8 cellular contexts compared by ENCODE assay signal in genomic region chrX:80810365-80810978, GRCh38. TPM values are rescaled to one million over a fixed set of nuclear protein-coding genes. Genes with fewer than 3 reads are reported as not detected.
DNase-seq lines count a peak whose midpoint lies in the region; ATAC-seq, FAIRE-seq and TF ChIP-seq lines count a peak whose summit lies in the region.

No MANE protein-coding gene starts in this region.

- TF ChIP-seq RAD21 in H1 (IDR thresholded peaks at IDR 0.05 in 1 of 2, conservative IDR thresholded peaks at IDR 0.05 in 1 of 2; ENCODE audit: low read depth in 2 of 2, low read length in 2 of 2), result no peak

- TF ChIP-seq POLR2A in H1 (IDR thresholded peaks at IDR 0.05; ENCODE audit: control extremely low read depth in 1 of 2, low read depth in 2 of 2, low read length in 2 of 2), result no peak

- TF ChIP-seq CTCF in DOHH2 (IDR thresholded peaks at IDR 0.05; ENCODE audit: low read depth, low read length, poor library complexity, severe bottlenecking), result no peak
- no peak for TF ChIP-seq CTCF in OCI-LY1 (IDR thresholded peaks at IDR 0.05; ENCODE audit: low read length)
- no peak for TF ChIP-seq CTCF in H1 (IDR thresholded peaks at IDR 0.05; ENCODE audit: control extremely low read depth in 1 of 3, insufficient read depth in 1 of 3, low read depth in 1 of 3, low read length in 3 of 3)
- TF ChIP-seq CTCF in neural progenitor cell (IDR thresholded peaks at IDR 0.05), result no peak

- no peaks in the 10 kb centered on the region for H4K20me1 ChIP-seq in DOHH2 (ENCODE audit: control insufficient read depth, insufficient read depth, low read depth, low read length)
- no peaks in the 10 kb centered on the region for H4K20me1 ChIP-seq in OCI-LY1 (ENCODE audit: insufficient read depth, low read length)
- no peaks in the 10 kb centered on the region for H4K20me1 ChIP-seq in H1 (replicated peaks in 1 of 2; ENCODE audit: control insufficient read depth in 1 of 2, insufficient read depth in 2 of 2, low read length in 2 of 2)
- H4K20me1 ChIP-seq in neural progenitor cell (ENCODE audit: low read depth), result no peaks in the 10 kb centered on the region

- FAIRE-seq in H1 (lab: Jason Lieb, UNC), result no peak

- CTCF ChIA-PET in H1 (lab: Charles Lee; ENCODE audit: partially characterized antibody), result no interaction called here

- no peak overlapping the region for H3K14ac ChIP-seq in H1 (ENCODE audit: insufficient read length)

- H3K9ac ChIP-seq in OCI-LY1 (ENCODE audit: low read length) (peak overlapping the region; percentile 81), H1 (replicated peaks in 1 of 4; ENCODE audit: extremely low read depth in 1 of 4, low read depth in 3 of 4, low read length in 3 of 4) (peak overlapping the region in 2 of 4 experiments; percentile 68 to 85; a peak in 4 of 7 replicates), neural progenitor cell (peak overlapping the region; percentile 73)

- no peak overlapping the region for H3K23ac ChIP-seq in H1 (ENCODE audit: insufficient read length)

- H2BK20ac ChIP-seq in H1 (ENCODE audit: low read length), result no peak overlapping the region

- no peak overlapping the region for H4K8ac ChIP-seq in H1 (ENCODE audit: extremely low read depth, insufficient read depth, low read length)

- peak overlapping the region; percentile 47; the same call in 1 of the 2 replicates for H3K27ac ChIP-seq in DOHH2 (ENCODE audit: low read depth, low read length)
- H3K27ac ChIP-seq in OCI-LY1 (ENCODE audit: low read depth, low read length, poor library complexity, severe bottlenecking), result peak overlapping the region; percentile 40
- peak overlapping the region; percentile 70; the same call in 1 of the 2 replicates for H3K27ac ChIP-seq in H1 (ENCODE audit: low read depth, low read length)
- no peak overlapping the region for H3K27ac ChIP-seq in neural progenitor cell

- H3K4me3 ChIP-seq in DOHH2 (ENCODE audit: low read length) (peak overlapping the region; percentile 78), OCI-LY1 (ENCODE audit: low read depth, low read length, poor library complexity, severe bottlenecking) (peak overlapping the region; percentile 85), H1 (ENCODE audit: extremely low read depth in 1 of 4, insufficient read depth in 2 of 4, low read depth in 3 of 4, low read length in 4 of 4) (peak overlapping the region; percentile 47 to 88 (median 66)), neural progenitor cell (peak overlapping the region; percentile 76)

- H3K4me1 ChIP-seq in DOHH2 (ENCODE audit: control insufficient read depth, low read length) (peaks cover 32% of the 10 kb centered on the region), OCI-LY1 (ENCODE audit: insufficient read depth, low read length, severe bottlenecking) (peaks cover 25% of the 10 kb centered on the region), H1 (replicated peaks in 1 of 4; ENCODE audit: control insufficient read depth in 3 of 4, insufficient read depth in 4 of 4, low read length in 3 of 4) (peaks cover 0 to 3% (median 0%) of the 10 kb centered on the region in 4 experiments; a peak in 2 of 7 replicates), neural progenitor cell (peaks cover 8% of the 10 kb centered on the region)

- H2AFZ ChIP-seq in OCI-LY1 (ENCODE audit: low read length) (peak overlapping the region; percentile 80; the same call in 1 of the 2 replicates), H1 (ENCODE audit: low read length) (peak overlapping the region; percentile 70; the same call in 1 of the 2 replicates), neural progenitor cell (replicated peaks) (peak overlapping the region; percentile 93)

- H3K9me3 ChIP-seq in DOHH2 (ENCODE audit: control insufficient read depth, insufficient read depth, low read length), result no peaks in the 10 kb centered on the region
- no peaks in the 10 kb centered on the region for H3K9me3 ChIP-seq in OCI-LY1 (ENCODE audit: low read length)
- no peaks in the 10 kb centered on the region for H3K9me3 ChIP-seq in H1 (ENCODE audit: insufficient read depth in 2 of 2, low read depth in 1 of 2, low read length in 1 of 2)
- H3K9me3 ChIP-seq in neural progenitor cell (ENCODE audit: low read depth), result peaks cover 5% of the 10 kb centered on the region

- H3K27ac Mint-ChIP-seq in neural progenitor cell, result no peak overlapping the region

- H3K4me1 Mint-ChIP-seq in neural progenitor cell, result peaks cover 6% of the 10 kb centered on the region

- no peaks in the 10 kb centered on the region for H3K27me3 Mint-ChIP-seq in neural progenitor cell (ENCODE audit: insufficient read depth, low read depth)

- H3K27me3 ChIP-seq in DOHH2 (ENCODE audit: control insufficient read depth, low read length) (no peaks in the 10 kb centered on the region), OCI-LY1 (ENCODE audit: insufficient read depth, low read length) (no peaks in the 10 kb centered on the region), H1 (replicated peaks in 1 of 4; ENCODE audit: control insufficient read depth in 3 of 4, extremely low read depth in 1 of 4, insufficient read depth in 3 of 4, low read length in 3 of 4) (no peaks in the 10 kb centered on the region), neural progenitor cell (no peaks in the 10 kb centered on the region)

- no peak overlapping the region for H2BK5ac ChIP-seq in H1 (ENCODE audit: low read depth, low read length)

- intact Hi-C loops in posterior cingulate gyrus (cut with DNase I), result no loop called here

- no peak overlapping the region for H2BK120ac ChIP-seq in H1 (replicated peaks; ENCODE audit: low read depth, low read length)

- H3K18ac ChIP-seq in H1 (ENCODE audit: extremely low read depth, low read length), result no peak overlapping the region

- peaks cover 2% of the 10 kb centered on the region for H3K36me3 Mint-ChIP-seq in neural progenitor cell

- H3K23me2 ChIP-seq in H1 (ENCODE audit: low read depth, low read length), result peaks cover 3% of the 10 kb centered on the region; the same call in 1 of the 2 replicates

- TF ChIP-seq EP300 in H1 (IDR thresholded peaks at IDR 0.05; ENCODE audit: borderline replicate concordance in 1 of 2, low read depth in 2 of 2, low read length in 2 of 2), result no peak

- H4K5ac ChIP-seq in H1 (ENCODE audit: insufficient read length, low read depth, low read length), result no peak overlapping the region

- 0 out of 2 replicates have a peak, but pooled peaks cover 7% of the 10 kb centered on the region for H3K36me3 ChIP-seq in DOHH2 (ENCODE audit: control insufficient read depth, low read length)
- H3K36me3 ChIP-seq in OCI-LY1 (ENCODE audit: insufficient read depth, low read length), result no peaks in the 10 kb centered on the region
- no peaks in the 10 kb centered on the region for H3K36me3 ChIP-seq in H1 (ENCODE audit: control insufficient read depth in 2 of 4, insufficient read depth in 4 of 4, low read length in 3 of 4)
- H3K36me3 ChIP-seq in neural progenitor cell, result no peaks in the 10 kb centered on the region

- no peak overlapping the region for H4K91ac ChIP-seq in H1 (replicated peaks; ENCODE audit: insufficient read length, low read length)

- no peak overlapping the region for H3K56ac ChIP-seq in H1 (replicated peaks; ENCODE audit: insufficient read length, low read depth, low read length)

- H3K79me2 ChIP-seq in DOHH2 (ENCODE audit: control insufficient read depth, low read length), result peaks cover 31% of the 10 kb centered on the region
- H3K79me2 ChIP-seq in OCI-LY1 (ENCODE audit: insufficient read depth, low read length), result peaks cover 19% of the 10 kb centered on the region
- H3K79me2 ChIP-seq in H1 (ENCODE audit: control insufficient read depth in 1 of 2, insufficient read depth in 2 of 2, low read length in 2 of 2), result peaks cover 0 to 24% of the 10 kb centered on the region in 2 experiments; a peak in 2 of 4 replicates
- peaks cover 45% of the 10 kb centered on the region for H3K79me2 ChIP-seq in neural progenitor cell (ENCODE audit: low read depth)

- peak overlapping the region; percentile 93 for H3K4me3 Mint-ChIP-seq in neural progenitor cell

- no peaks in the 10 kb centered on the region for H3K9me3 Mint-ChIP-seq in neural progenitor cell

- H3K79me1 ChIP-seq in H1 (ENCODE audit: low read depth, low read length), result no peaks in the 10 kb centered on the region

- H3F3A ChIP-seq in DOHH2 (ENCODE audit: control insufficient read depth, insufficient read depth) (peaks cover 4% of the 10 kb centered on the region; the same call in 1 of the 2 replicates), OCI-LY1 (ENCODE audit: insufficient read depth, low read length) (no peaks in the 10 kb centered on the region), neural progenitor cell (ENCODE audit: low read depth) (no peaks in the 10 kb centered on the region)

- DNase-seq in H1 (ENCODE audit: low read depth in 1 of 2, low spot score in 2 of 2), result no peak
- no peak for DNase-seq in neural progenitor cell (ENCODE audit: low spot score)
- DNase-seq in foreskin melanocyte, result no peak
- DNase-seq in posterior cingulate gyrus, result no peak

- H2BK12ac ChIP-seq in H1 (ENCODE audit: low read depth, low read length), result no peak overlapping the region

- WGBS in H1 (ENCODE audit: extremely low coverage in 1 of 2, insufficient coverage in 1 of 2, insufficient read length in 1 of 2, insufficient replicate concordance in 2 of 2, low coverage in 1 of 2, low lambda C conversion rate in 2 of 2, missing lambda C conversion rate in 1 of 2), 2 experiments, result 9% methylated on average over 9 of the region's 9 CpGs; no CpG with 5 or more reads in 1 of the 2 experiments

- POLR2A ChIA-PET in H1 (lab: Charles Lee; ENCODE audit: partially characterized antibody), result interaction anchor here (1.3 kb wide), 1 partner anchor 41 kb away, joined by 6 read pairs; no protein-coding TSS in a partner anchor

- no peaks in the 10 kb centered on the region for H3K9me2 ChIP-seq in DOHH2 (replicated peaks; ENCODE audit: control insufficient read depth, low read length)
- no peaks in the 10 kb centered on the region for H3K9me2 ChIP-seq in OCI-LY1 (ENCODE audit: low read depth, low read length)

- H2AK5ac ChIP-seq in H1 (ENCODE audit: low read depth, low read length), result no peak overlapping the region

- no peak overlapping the region for H2BK15ac ChIP-seq in H1 (ENCODE audit: low read length)

- no peak for ATAC-seq in HG03175 (IDR thresholded peaks at IDR 0.05; ENCODE audit: unreplicated experiment)
- ATAC-seq in GM18867 (IDR thresholded peaks at IDR 0.05; ENCODE audit: unreplicated experiment), result no peak

- H3K4me2 ChIP-seq in DOHH2 (ENCODE audit: low read length) (peak overlapping the region; percentile 71), OCI-LY1 (ENCODE audit: low read length) (peak overlapping the region; percentile 88), H1 (ENCODE audit: insufficient read depth in 1 of 2, low read depth in 2 of 2, low read length in 2 of 2) (peak overlapping the region; percentile 44 to 64), neural progenitor cell (peak overlapping the region; percentile 82)

- no peak overlapping the region for H3K4ac ChIP-seq in H1 (replicated peaks; ENCODE audit: insufficient read length, low read depth, low read length)

RNA-seq across cellular contexts. Expression of gene BRWD3, which starts 0.8 kb away (rescaled TPM):
- 54.3 and 58.4 TPM in 2 replicates for total RNA-seq in H1 (2021; fragmentation: NEBNext Ultra II Directional; extraction: Animal tissue kit (Norgen Biotek cat#: 25700))
- 6.5 and 12.5 TPM in 2 replicates for polyA plus RNA-seq in H1 (2011; rRNA removed)
- 14.5 TPM for polyA plus RNA-seq in H1 (2011; cell fraction: cytosol; rRNA removed)
- 16.1 TPM for polyA plus RNA-seq in H1 (2011; cell fraction: nucleus; rRNA removed)
- 12.2 to 20.8 TPM (median 17.6 TPM) in 4 replicates for polyA plus RNA-seq in H1 (2012, experiment 1 of 2)
- 0.54 TPM for polyA plus RNA-seq in H1 (2012, experiment 2 of 2)
- polyA plus RNA-seq in H1 (2013, experiment 1 of 2), result 19.4 TPM
- 15.5 TPM for polyA plus RNA-seq in H1 (2013, experiment 2 of 2)
- polyA minus RNA-seq in H1 (2011; rRNA and poly(A)+ RNA removed), result 84.1 and 104 TPM in 2 replicates
- 30.5 TPM for polyA minus RNA-seq in H1 (2011; cell fraction: cytosol; rRNA and poly(A)+ RNA removed)
- polyA minus RNA-seq in H1 (2011; cell fraction: nucleus; rRNA and poly(A)+ RNA removed), result 124 TPM
- total RNA-seq in neural progenitor cell (ENCODE audit: low replicate concordance), result 47.4 and 48.3 TPM in 2 replicates
